Comparison of ENCODE assay signal across 2 cellular contexts in the genomic region with DNA sequence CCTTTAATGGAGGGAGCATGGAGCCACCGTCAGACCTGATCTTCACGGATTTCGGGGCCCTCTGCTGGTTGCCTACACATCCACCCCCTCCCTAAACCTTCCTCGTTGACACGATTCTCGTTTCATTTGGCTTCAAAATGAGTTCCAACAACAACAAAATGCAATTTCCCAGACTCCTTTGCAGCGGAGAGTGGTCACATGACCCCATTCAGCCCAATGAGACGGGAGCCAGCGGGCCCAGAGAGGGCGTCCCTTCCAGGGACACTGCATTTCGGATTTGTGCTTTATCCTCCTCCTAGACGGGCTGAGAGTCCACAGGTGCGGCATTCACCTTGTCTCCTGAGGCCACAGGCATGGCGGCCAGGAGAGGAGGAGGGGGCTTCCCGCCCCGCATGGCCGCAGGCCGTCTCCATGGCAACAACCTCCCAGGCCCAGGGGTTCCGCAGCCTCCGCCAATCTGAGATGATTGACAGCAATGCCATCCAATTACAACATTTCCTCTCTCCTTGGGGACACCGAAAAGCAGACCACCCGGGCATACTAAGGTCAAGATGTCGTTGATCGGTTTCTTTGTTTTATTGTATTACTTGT.
TF ChIP-seq lines count a peak whose summit lies in the region.

No MANE protein-coding gene starts in this region.

TF ChIP-seq in IMR-90, 13 proteins besides CTCF, POLR2A, EP300 and RAD21 (continued from another document):
- TF ChIP-seq CHD1 (IDR thresholded peaks at IDR 0.05; ENCODE audit: low read depth, low read length) = no peak
- no peak for TF ChIP-seq ELK1 (IDR thresholded peaks at IDR 0.05; ENCODE audit: borderline replicate concordance, low read depth, low read length)

TF ChIP-seq in K562, 482 proteins besides CTCF, POLR2A, EP300 and RAD21 (continued from another document):
- TF ChIP-seq, protein P1, sequence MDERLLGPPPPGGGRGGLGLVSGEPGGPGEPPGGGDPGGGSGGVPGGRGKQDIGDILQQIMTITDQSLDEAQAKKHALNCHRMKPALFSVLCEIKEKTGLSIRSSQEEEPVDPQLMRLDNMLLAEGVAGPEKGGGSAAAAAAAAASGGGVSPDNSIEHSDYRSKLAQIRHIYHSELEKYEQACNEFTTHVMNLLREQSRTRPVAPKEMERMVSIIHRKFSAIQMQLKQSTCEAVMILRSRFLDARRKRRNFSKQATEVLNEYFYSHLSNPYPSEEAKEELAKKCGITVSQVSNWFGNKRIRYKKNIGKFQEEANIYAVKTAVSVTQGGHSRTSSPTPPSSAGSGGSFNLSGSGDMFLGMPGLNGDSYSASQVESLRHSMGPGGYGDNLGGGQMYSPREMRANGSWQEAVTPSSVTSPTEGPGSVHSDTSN (CRISPR knock-in tag; IDR thresholded peaks at IDR 0.05; ENCODE audit: low read depth) = peak; percentile 49
- TF ChIP-seq, protein P1 (tag; conservative IDR thresholded peaks at IDR 0.05; ENCODE audit: low read depth) = peak; percentile 77
- TF ChIP-seq, protein P2, sequence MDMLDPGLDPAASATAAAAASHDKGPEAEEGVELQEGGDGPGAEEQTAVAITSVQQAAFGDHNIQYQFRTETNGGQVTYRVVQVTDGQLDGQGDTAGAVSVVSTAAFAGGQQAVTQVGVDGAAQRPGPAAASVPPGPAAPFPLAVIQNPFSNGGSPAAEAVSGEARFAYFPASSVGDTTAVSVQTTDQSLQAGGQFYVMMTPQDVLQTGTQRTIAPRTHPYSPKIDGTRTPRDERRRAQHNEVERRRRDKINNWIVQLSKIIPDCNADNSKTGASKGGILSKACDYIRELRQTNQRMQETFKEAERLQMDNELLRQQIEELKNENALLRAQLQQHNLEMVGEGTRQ (CRISPR knock-in tag; IDR thresholded peaks at IDR 0.05) = peak; percentile 82
- no peak for TF ChIP-seq GTF2F1 (IDR thresholded peaks at IDR 0.05; ENCODE audit: low read depth, low read length)
- peak; percentile 74; the same call in 1 of the 2 replicates for TF ChIP-seq TOE1 (IDR thresholded peaks at IDR 0.05; ENCODE audit: borderline replicate concordance)
- TF ChIP-seq TOE1 (CRISPR knock-in tag; IDR thresholded peaks at IDR 0.05; ENCODE audit: borderline replicate concordance, low read depth) = no peak
- TF ChIP-seq TFE3 (CRISPR knock-in tag; IDR thresholded peaks at IDR 0.05) = peak; percentile 74
- no peak for TF ChIP-seq ZNF384 (IDR thresholded peaks at IDR 0.05; ENCODE audit: low read depth, low read length)
- TF ChIP-seq SP2 (IDR thresholded peaks at IDR 0.05; ENCODE audit: extremely low read depth, low read depth, low read length, poor library complexity, severe bottlenecking) = peak; percentile 6
- peak; percentile 80 for TF ChIP-seq RAD51 (IDR thresholded peaks at IDR 0.05; ENCODE audit: borderline replicate concordance, low read depth)
- no peak for TF ChIP-seq CHD2 (IDR thresholded peaks at IDR 0.05; ENCODE audit: low read depth, low read length)
- no peak for TF ChIP-seq ZBTB26 (CRISPR knock-in tag; IDR thresholded peaks at IDR 0.05)
- peak; percentile 97 for TF ChIP-seq PKNOX1 (IDR thresholded peaks at IDR 0.05)
- peak; percentile 66 for TF ChIP-seq NFYB (IDR thresholded peaks at IDR 0.05; ENCODE audit: extremely low read depth, insufficient read length)
- TF ChIP-seq MXI1 (IDR thresholded peaks at IDR 0.05; ENCODE audit: low read depth, low read length) = no peak
- TF ChIP-seq, protein P3, sequence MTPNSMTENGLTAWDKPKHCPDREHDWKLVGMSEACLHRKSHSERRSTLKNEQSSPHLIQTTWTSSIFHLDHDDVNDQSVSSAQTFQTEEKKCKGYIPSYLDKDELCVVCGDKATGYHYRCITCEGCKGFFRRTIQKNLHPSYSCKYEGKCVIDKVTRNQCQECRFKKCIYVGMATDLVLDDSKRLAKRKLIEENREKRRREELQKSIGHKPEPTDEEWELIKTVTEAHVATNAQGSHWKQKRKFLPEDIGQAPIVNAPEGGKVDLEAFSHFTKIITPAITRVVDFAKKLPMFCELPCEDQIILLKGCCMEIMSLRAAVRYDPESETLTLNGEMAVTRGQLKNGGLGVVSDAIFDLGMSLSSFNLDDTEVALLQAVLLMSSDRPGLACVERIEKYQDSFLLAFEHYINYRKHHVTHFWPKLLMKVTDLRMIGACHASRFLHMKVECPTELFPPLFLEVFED (CRISPR knock-in tag; conservative IDR thresholded peaks at IDR 0.05) = no peak
- no peak for TF ChIP-seq ZNF311 (CRISPR knock-in tag; IDR thresholded peaks at IDR 0.05)
- no peak for TF ChIP-seq ZNF324 (CRISPR knock-in tag; IDR thresholded peaks at IDR 0.05)
- TF ChIP-seq MTA1 (IDR thresholded peaks at IDR 0.05; ENCODE audit: borderline replicate concordance) = no peak
- no peak for TF ChIP-seq ZNF398 (CRISPR knock-in tag; IDR thresholded peaks at IDR 0.05)
- TF ChIP-seq BACH1 (tag; IDR thresholded peaks at IDR 0.05) = no peak
- TF ChIP-seq USF1 (CRISPR knock-in tag; IDR thresholded peaks at IDR 0.05) = peak; percentile 71
- no peak for TF ChIP-seq ZNF780A (CRISPR knock-in tag; IDR thresholded peaks at IDR 0.05)
- peak; percentile 85 for TF ChIP-seq RFX1 (IDR thresholded peaks at IDR 0.05)
- TF ChIP-seq GATAD2B (IDR thresholded peaks at IDR 0.05; ENCODE audit: borderline replicate concordance) = no peak
TF ChIP-seq in K562: peak in this region for 10.
